1 cellular context compared by ENCODE assay signal in genomic region chr19:31499826-31500539, GRCh38.
TF ChIP-seq lines count a peak whose summit lies in the region.

No MANE protein-coding gene starts in this region.

TF ChIP-seq in IMR-90, 13 proteins besides CTCF, POLR2A, EP300 and RAD21 (continued from another document):
- TF ChIP-seq USF2 (IDR thresholded peaks at IDR 0.05; ENCODE audit: low read depth, low read length), result no peak
- no peak for TF ChIP-seq CEBPB (IDR thresholded peaks at IDR 0.05; ENCODE audit: low read depth, low read length)
